Comparison of ENCODE assay signal across 2 cellular contexts in genomic region chr3:14252321-14253021, GRCh38.
TF ChIP-seq lines count a peak whose summit lies in the region.

No MANE protein-coding gene starts in this region.

TF ChIP-seq in IMR-90, 13 proteins besides CTCF, POLR2A, EP300 and RAD21:
- TF ChIP-seq USF2 (IDR thresholded peaks at IDR 0.05; ENCODE audit: low read depth, low read length) (no peak), MXI1 (IDR thresholded peaks at IDR 0.05; ENCODE audit: borderline replicate concordance, low read depth, low read length) (no peak), BHLHE40 (IDR thresholded peaks at IDR 0.05; ENCODE audit: low read depth, low read length) (no peak), MAFK (IDR thresholded peaks at IDR 0.05; ENCODE audit: low read depth, low read length) (no peak), CEBPB (IDR thresholded peaks at IDR 0.05; ENCODE audit: low read depth, low read length) (no peak), SMC3 (IDR thresholded peaks at IDR 0.05; ENCODE audit: low read depth, low read length) (no peak), MAZ (IDR thresholded peaks at IDR 0.05; ENCODE audit: borderline replicate concordance, low read depth, low read length) (no peak), ELK1 (IDR thresholded peaks at IDR 0.05; ENCODE audit: borderline replicate concordance, low read depth, low read length) (no peak), NFE2L2 (IDR thresholded peaks at IDR 0.05; ENCODE audit: low read depth, low read length) (no peak), FOS (IDR thresholded peaks at IDR 0.05; ENCODE audit: low read depth, low read length) (no peak), RFX5 (IDR thresholded peaks at IDR 0.05; ENCODE audit: low read depth, low read length) (no peak), RCOR1 (IDR thresholded peaks at IDR 0.05; ENCODE audit: insufficient replicate concordance, low read length) (no peak), CHD1 (IDR thresholded peaks at IDR 0.05; ENCODE audit: low read depth, low read length) (no peak)
TF ChIP-seq in IMR-90: peak in this region for 0.

TF ChIP-seq in K562, 482 proteins besides CTCF, POLR2A, EP300 and RAD21 (continues in another document):
- TF ChIP-seq ATF3 (IDR thresholded peaks at IDR 0.05) (peak; percentile 49), ATF3 (CRISPR knock-in tag; conservative IDR thresholded peaks at IDR 0.05) (no peak), JUND (IDR thresholded peaks at IDR 0.05; ENCODE audit: borderline replicate concordance, low read depth, low read length) (peak; percentile 66; the same call in 1 of the 2 replicates), JUND (tag; IDR thresholded peaks at IDR 0.05; ENCODE audit: borderline replicate concordance, low read depth, low read length) (peak; percentile 35; the same call in 1 of the 3 replicates), JUN (IDR thresholded peaks at IDR 0.05; ENCODE audit: borderline replicate concordance, low read depth, low read length) (0 out of 2 replicates have a peak, but pooled peaks have one; percentile 20), JUN (CRISPR knock-in tag; IDR thresholded peaks at IDR 0.05; ENCODE audit: borderline replicate concordance) (no peak), ZKSCAN8 (CRISPR knock-in tag; IDR thresholded peaks at IDR 0.05) (0 out of 2 replicates have a peak, but pooled peaks have one; percentile 36), FOXK1 (CRISPR knock-in tag; IDR thresholded peaks at IDR 0.05; ENCODE audit: borderline replicate concordance) (no peak), PYGO2 (tag; IDR thresholded peaks at IDR 0.05) (no peak), ZBTB26 (CRISPR knock-in tag; IDR thresholded peaks at IDR 0.05) (peak; percentile 96), KLF6 (CRISPR knock-in tag; IDR thresholded peaks at IDR 0.05; ENCODE audit: borderline replicate concordance) (peak; percentile 42; the same call in 1 of the 2 replicates), HDAC1 (IDR thresholded peaks at IDR 0.05) (0 out of 4 replicates have a peak, but pooled peaks of 1 of the 2 experiments have one; percentile 5), ZNF592 (IDR thresholded peaks at IDR 0.05) (peak; percentile 75), MYNN (IDR thresholded peaks at IDR 0.05) (peak; percentile 43; the same call in 1 of the 2 replicates), MYNN (CRISPR knock-in tag; IDR thresholded peaks at IDR 0.05) (no peak), CSDE1 (IDR thresholded peaks at IDR 0.05) (no peak), ZEB2 (IDR thresholded peaks at IDR 0.05) (peak; percentile 58; the same call in 1 of the 2 replicates), ZBTB9 (CRISPR knock-in tag; IDR thresholded peaks at IDR 0.05) (no peak), L3MBTL2 (IDR thresholded peaks at IDR 0.05) (peak; percentile 28; the same call in 1 of the 2 replicates), SMAD3 (CRISPR knock-in tag; conservative IDR thresholded peaks at IDR 0.05) (0 out of 2 replicates have a peak, but pooled peaks have one; percentile 2), CTBP1 (IDR thresholded peaks at IDR 0.05; ENCODE audit: borderline replicate concordance) (peak; percentile 76), GTF3C2 (IDR thresholded peaks at IDR 0.05; ENCODE audit: borderline replicate concordance, extremely low read depth, insufficient read length) (no peak), ELF4 (CRISPR knock-in tag; IDR thresholded peaks at IDR 0.05) (peak; percentile 76; the same call in 1 of the 2 replicates), DMBX1 (CRISPR knock-in tag; IDR thresholded peaks at IDR 0.05; ENCODE audit: borderline replicate concordance) (peak; percentile 77), E2F1 (CRISPR knock-in tag; IDR thresholded peaks at IDR 0.05) (0 out of 2 replicates have a peak, but pooled peaks have one; percentile 55), KDM1A (IDR thresholded peaks at IDR 0.05) (0 out of 4 replicates have a peak, but pooled peaks of 1 of the 2 experiments have one; percentile 11), NR4A1 (CRISPR knock-in tag; IDR thresholded peaks at IDR 0.05) (peak; percentile 33; the same call in 1 of the 2 replicates), NR4A1 (tag; IDR thresholded peaks at IDR 0.05) (peak; percentile 56; the same call in 1 of the 2 replicates), HMBOX1 (IDR thresholded peaks at IDR 0.05) (peak; percentile 62; the same call in 1 of the 2 replicates), TFAP4 (CRISPR knock-in tag; IDR thresholded peaks at IDR 0.05; ENCODE audit: borderline replicate concordance) (0 out of 2 replicates have a peak, but pooled peaks have one; percentile 58), ZNF121 (CRISPR knock-in tag; conservative IDR thresholded peaks at IDR 0.05) (no peak), CBFA2T3 (IDR thresholded peaks at IDR 0.05) (peak; percentile 39), RNF2 (IDR thresholded peaks at IDR 0.05) (0 out of 2 replicates have a peak, but pooled peaks have one; percentile 35), EHMT2 (IDR thresholded peaks at IDR 0.05) (0 out of 2 replicates have a peak, but pooled peaks have one; percentile 10), DPF2 (IDR thresholded peaks at IDR 0.05) (peak; percentile 46), CEBPG (CRISPR knock-in tag; IDR thresholded peaks at IDR 0.05) (no peak; the same call in 1 of the 2 replicates), CEBPG (tag; conservative IDR thresholded peaks at IDR 0.05 in 1 of 2, IDR thresholded peaks at IDR 0.05 in 1 of 2) (no peak), ERF (CRISPR knock-in tag; IDR thresholded peaks at IDR 0.05) (peak; percentile 34; the same call in 1 of the 2 replicates), VEZF1 (CRISPR knock-in tag; IDR thresholded peaks at IDR 0.05) (0 out of 2 replicates have a peak, but pooled peaks have one; percentile 36), SMAD4 (CRISPR knock-in tag; conservative IDR thresholded peaks at IDR 0.05) (peak; percentile 78), POLR2G (IDR thresholded peaks at IDR 0.05; ENCODE audit: low read depth, low read length) (0 out of 2 replicates have a peak, but pooled peaks have one; percentile 38), FOSL1 (tag; conservative IDR thresholded peaks at IDR 0.05) (peak; percentile 82), MAZ (CRISPR knock-in tag; conservative IDR thresholded peaks at IDR 0.05 in 1 of 2, IDR thresholded peaks at IDR 0.05 in 1 of 2) (0 out of 4 replicates have a peak, but pooled peaks of 1 of the 2 experiments have one; percentile 16), CREM (IDR thresholded peaks at IDR 0.05; ENCODE audit: low read depth) (peak; percentile 48), TRIM28 (IDR thresholded peaks at IDR 0.05) (no peak), POLR2AphosphoS2 (IDR thresholded peaks at IDR 0.05; ENCODE audit: low read length) (no peak), NR2C1 (IDR thresholded peaks at IDR 0.05) (peak; percentile 31; the same call in 1 of the 2 replicates), NR2C1 (tag; IDR thresholded peaks at IDR 0.05) (peak; percentile 87)
